ENCODE assay signal across 8 cellular contexts in the genomic region with DNA sequence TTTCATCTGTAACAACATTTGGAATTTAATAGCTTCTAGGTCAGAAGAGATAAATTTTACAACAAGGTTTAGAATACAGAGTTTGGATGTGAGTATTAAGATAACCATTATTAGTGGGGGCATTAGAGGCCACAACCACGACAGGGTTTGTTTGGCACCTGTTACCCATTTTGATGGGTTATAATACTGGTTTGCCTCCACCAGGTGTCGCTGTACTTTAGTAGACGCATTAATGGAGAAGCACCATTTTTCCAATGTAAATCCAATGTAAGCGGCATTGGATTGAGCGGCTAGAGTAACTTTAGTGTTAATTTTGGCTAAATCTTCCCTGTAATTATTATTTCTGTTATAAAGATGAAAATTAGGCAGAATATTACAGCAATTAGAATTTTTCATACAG.
DNase-seq lines count a peak whose midpoint lies in the region; ATAC-seq and TF ChIP-seq lines count a peak whose summit lies in the region.

No MANE protein-coding gene starts in this region.

- intact Hi-C loops in MCF 10A (cut with micrococcal nuclease): loop anchor here (2.0 kb wide), 1 partner anchor 224 kb away; no protein-coding TSS in a partner anchor
- intact Hi-C loops in breast epithelium (cut with DNase I; ENCODE audit: low total_unique reads): no loop called here
- intact Hi-C loops in mucosa of descending colon (cut with DNase I, micrococcal nuclease): no loop called here

- H3K4me1 Mint-ChIP-seq in MCF 10A (ENCODE audit: insufficient read depth, unreplicated experiment): no peaks in the 10 kb centered on the region
- H3K4me1 Mint-ChIP-seq in activated CD4-positive, alpha-beta T cell treated with anti-CD3 and anti-CD28 coated beads, Interleukin-2, amount 10 ng/mL, durations not matched to agents 7 days and 5 days: no peaks in the 10 kb centered on the region
- no peaks in the 10 kb centered on the region for H3K4me1 Mint-ChIP-seq in activated T-helper 17 cell treated with anti-CD3 and anti-CD28 coated beads, Interleukin-2, amount 50 U/mL, for 72 hours

- CTCF ChIA-PET in MCF 10A (lab: Yijun Ruan, JAX): interaction anchor here (0.6 to 1.4 kb wide), 5 partner anchors 10 to 106 kb away, joined by 3 to 5 read pairs (median 4); no protein-coding TSS in a partner anchor
- CTCF ChIA-PET in activated CD4-positive, alpha-beta T cell treated with anti-CD3 and anti-CD28 coated beads, Interleukin-2, amount 10 ng/mL, durations not matched to agents 7 days and 5 days (lab: Charles Lee): interaction anchor here (1.1 kb wide), 1 partner anchor 12 kb away, joined by 3 read pairs; no protein-coding TSS in a partner anchor

- no peak overlapping the region for H3K4me3 Mint-ChIP-seq in MCF 10A (ENCODE audit: unreplicated experiment)
- no peak overlapping the region for H3K4me3 Mint-ChIP-seq in activated CD4-positive, alpha-beta T cell treated with anti-CD3 and anti-CD28 coated beads, Interleukin-2, amount 10 ng/mL, durations not matched to agents 7 days and 5 days
- H3K4me3 Mint-ChIP-seq in activated T-helper 17 cell treated with anti-CD3 and anti-CD28 coated beads, Interleukin-2, amount 50 U/mL, for 72 hours: no peak overlapping the region

- H3K4me3 ChIP-seq in breast epithelium (no peak overlapping the region), mucosa of descending colon (no peak overlapping the region)

- no peaks in the 10 kb centered on the region for H3K36me3 Mint-ChIP-seq in MCF 10A (ENCODE audit: insufficient read depth, unreplicated experiment)
- no peaks in the 10 kb centered on the region for H3K36me3 Mint-ChIP-seq in activated CD4-positive, alpha-beta T cell treated with anti-CD3 and anti-CD28 coated beads, Interleukin-2, amount 10 ng/mL, durations not matched to agents 7 days and 5 days (ENCODE audit: low read depth)
- no peaks in the 10 kb centered on the region for H3K36me3 Mint-ChIP-seq in activated T-helper 17 cell treated with anti-CD3 and anti-CD28 coated beads, Interleukin-2, amount 50 U/mL, for 72 hours (ENCODE audit: low read depth)

- no peak overlapping the region for H3K27ac Mint-ChIP-seq in MCF 10A (ENCODE audit: low read depth, unreplicated experiment)
- no peak overlapping the region for H3K27ac Mint-ChIP-seq in activated CD4-positive, alpha-beta T cell treated with anti-CD3 and anti-CD28 coated beads, Interleukin-2, amount 10 ng/mL, durations not matched to agents 7 days and 5 days
- no peak overlapping the region for H3K27ac Mint-ChIP-seq in activated T-helper 17 cell treated with anti-CD3 and anti-CD28 coated beads, Interleukin-2, amount 50 U/mL, for 72 hours

- POLR2A ChIA-PET in MCF 10A (lab: Yijun Ruan, JAX): no interaction called here
- POLR2A ChIA-PET in activated CD4-positive, alpha-beta T cell treated with anti-CD3 and anti-CD28 coated beads, Interleukin-2, amount 10 ng/mL, durations not matched to agents 7 days and 5 days (lab: Charles Lee): no interaction called here

- TF ChIP-seq CTCF in MCF 10A (IDR thresholded peaks at IDR 0.05; ENCODE audit: unreplicated experiment): peak; percentile 28
- TF ChIP-seq CTCF in breast epithelium (IDR thresholded peaks at IDR 0.05): peak in 1 of 3 donors; percentile 19
- TF ChIP-seq CTCF in mucosa of descending colon (IDR thresholded peaks at IDR 0.05): no peak

- no peak for TF ChIP-seq POLR2A in breast epithelium (IDR thresholded peaks at IDR 0.05)

- H3K4me1 ChIP-seq in breast epithelium: no peaks in the 10 kb centered on the region
- no peaks in the 10 kb centered on the region for H3K4me1 ChIP-seq in mucosa of descending colon (ENCODE audit: low read depth)

- H3K9me3 Mint-ChIP-seq in MCF 10A (ENCODE audit: unreplicated experiment): no peaks in the 10 kb centered on the region
- no peaks in the 10 kb centered on the region for H3K9me3 Mint-ChIP-seq in activated CD4-positive, alpha-beta T cell treated with anti-CD3 and anti-CD28 coated beads, Interleukin-2, amount 10 ng/mL, durations not matched to agents 7 days and 5 days
- H3K9me3 Mint-ChIP-seq in activated T-helper 17 cell treated with anti-CD3 and anti-CD28 coated beads, Interleukin-2, amount 50 U/mL, for 72 hours: no peaks in the 10 kb centered on the region

- BruUV-seq in MCF 10A (replicated peaks; lab: Mats Ljungman, UMichigan): no TSS peak

- H3K27me3 Mint-ChIP-seq in MCF 10A (ENCODE audit: insufficient read depth, unreplicated experiment): no peaks in the 10 kb centered on the region
- no peaks in the 10 kb centered on the region for H3K27me3 Mint-ChIP-seq in activated CD4-positive, alpha-beta T cell treated with anti-CD3 and anti-CD28 coated beads, Interleukin-2, amount 10 ng/mL, durations not matched to agents 7 days and 5 days
- no peaks in the 10 kb centered on the region for H3K27me3 Mint-ChIP-seq in activated T-helper 17 cell treated with anti-CD3 and anti-CD28 coated beads, Interleukin-2, amount 50 U/mL, for 72 hours

- no peaks in the 10 kb centered on the region for H3K36me3 ChIP-seq in breast epithelium
- no peaks in the 10 kb centered on the region for H3K36me3 ChIP-seq in mucosa of descending colon (ENCODE audit: low read depth)

- H3K27ac ChIP-seq in breast epithelium: no peak overlapping the region

- no peaks in the 10 kb centered on the region for H3K9me3 ChIP-seq in breast epithelium
- no peaks in the 10 kb centered on the region for H3K9me3 ChIP-seq in mucosa of descending colon

- ATAC-seq in mucosa of descending colon (peak; percentile 30), esophagus mucosa (no peak), GM21576 (IDR thresholded peaks at IDR 0.05; ENCODE audit: unreplicated experiment) (no peak)
- ATAC-seq in activated T-helper 17 cell treated with anti-CD3 and anti-CD28 coated beads, Interleukin-2, amount 50 U/mL, for 72 hours (replicated peaks): no peak

- peak; percentile 45 for DNase-seq in MCF 10A (ENCODE audit: unreplicated experiment)
- no peak for DNase-seq in breast epithelium (ENCODE audit: low spot score in 2 of 2)
- DNase-seq in HT1080 (ENCODE audit: low read depth): peak; percentile 27
- DNase-seq in activated CD4-positive, alpha-beta T cell treated with anti-CD3 and anti-CD28 coated beads, Interleukin-2, amount 10 ng/mL, durations not matched to agents 7 days and 5 days: peak; percentile 32
- peak in 1 of 3 donors; percentile 62 for DNase-seq in mucosa of descending colon

- no peaks in the 10 kb centered on the region for H3K27me3 ChIP-seq in breast epithelium

Comparison
In these comparisons a context has a peak if more than half of its experiments do, and no peak if none do; other contexts are left out.
1. DNase-seq: peak in MCF 10A (single experiment), HT1080 (single experiment) and activated CD4-positive, alpha-beta T cell treated with anti-CD3 and anti-CD28 coated beads, Interleukin-2, amount 10 ng/mL, durations not matched to agents 7 days and 5 days (single experiment); none in breast epithelium (0 of 2).